Comparison of ENCODE assay signal across 32 cellular contexts in the genomic region with DNA sequence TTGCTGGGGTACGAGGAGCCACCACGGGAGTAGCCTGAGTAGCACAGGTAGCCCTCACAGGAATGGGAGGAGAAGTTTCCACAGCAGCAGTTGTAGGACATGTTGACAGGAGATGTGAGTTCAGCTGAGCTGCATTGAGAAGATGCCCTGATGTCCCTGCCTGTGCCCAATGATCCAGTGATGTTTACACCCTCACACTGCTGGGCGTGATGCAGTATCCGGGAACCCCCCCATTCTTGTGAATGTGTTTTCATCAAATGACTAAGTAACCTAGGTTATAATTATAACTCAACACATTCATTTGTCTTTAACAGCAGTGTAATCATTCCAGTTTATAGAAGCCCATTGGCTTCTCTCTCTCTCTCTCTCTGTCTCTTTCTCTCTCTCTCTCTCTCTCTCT. TPM values are rescaled to one million over a fixed set of nuclear protein-coding genes. Genes with fewer than 3 reads are reported as not detected.
A peak's percentile ranks its signal among the peaks of the same experiment; 100 is the strongest.
DNase-seq lines count a peak whose midpoint lies in the region; ATAC-seq and TF ChIP-seq lines count a peak whose summit lies in the region.
"Had no signal": no experiment of that assay in that cellular context is flagged by ENCODE, and none has a peak within 500 bp of the region (broad histone marks: within the 10 kb centered on the region; RNA-seq: fewer than 3 reads in every experiment).

A gene with protein sequence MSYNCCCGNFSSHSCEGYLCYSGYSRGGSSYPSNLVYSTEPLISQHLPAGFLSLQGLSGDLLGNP (minus strand): TSS at position 101 of the 400 bp plus-strand sequence. CDS start 0 bp downstream, at position 101.

- TF ChIP-seq POLR2A in adrenal gland (IDR thresholded peaks at IDR 0.05): no peak

- intact Hi-C loops in adrenal gland (cut with DNase I): no loop called here

- no peak for TF ChIP-seq CTCF in osteocyte (IDR thresholded peaks at IDR 0.05)
- no peak for TF ChIP-seq CTCF in adrenal gland (IDR thresholded peaks at IDR 0.05)

- no peak within 1 kb of the TSS for H3K27ac ChIP-seq in adrenal gland
- H3K27ac ChIP-seq: GM23248, SJCRH30 had no signal

- H3K4me3 ChIP-seq in adrenal gland: no peak within 1 kb of the TSS
- H3K4me3 ChIP-seq: GM23248, SJCRH30 had no signal

- H3K4me1 ChIP-seq in adrenal gland (replicated peaks in 1 of 2): no peaks in the 10 kb centered on the region
- H3K4me1 ChIP-seq: BE2C, SJCRH30 had no signal

- H3K36me3 Mint-ChIP-seq in activated T-helper 17 cell treated with anti-CD3 and anti-CD28 coated beads, Interleukin-2, amount 50 U/mL, for 72 hours (ENCODE audit: low read depth): no peaks in the 10 kb centered on the region
- H3K36me3 Mint-ChIP-seq in osteocyte (ENCODE audit: unreplicated experiment): no peaks in the 10 kb centered on the region
- H3K36me3 Mint-ChIP-seq: CD14-positive monocyte had no signal

- peaks cover 13% of the 10 kb centered on the region for H3K27me3 Mint-ChIP-seq in stimulated activated naive CD8-positive, alpha-beta T cell treated with anti-CD3 and anti-CD28 coated beads, Interleukin-15, amount 100 ng/mL, for 72 hours
- H3K27me3 Mint-ChIP-seq in activated T-helper 17 cell treated with anti-CD3 and anti-CD28 coated beads, Interleukin-2, amount 50 U/mL, for 72 hours: no peaks in the 10 kb centered on the region
- no peaks in the 10 kb centered on the region for H3K27me3 Mint-ChIP-seq in osteocyte (ENCODE audit: unreplicated experiment)
- H3K27me3 Mint-ChIP-seq: CD8-positive, alpha-beta memory T cell had no signal

- H3K4me3 Mint-ChIP-seq in stimulated activated naive CD8-positive, alpha-beta T cell treated with anti-CD3 and anti-CD28 coated beads, Interleukin-15, amount 100 ng/mL, for 72 hours: no peak within 1 kb of the TSS
- H3K4me3 Mint-ChIP-seq in activated T-helper 17 cell treated with anti-CD3 and anti-CD28 coated beads, Interleukin-2, amount 50 U/mL, for 72 hours: no peak within 1 kb of the TSS
- no peak within 1 kb of the TSS for H3K4me3 Mint-ChIP-seq in osteocyte (ENCODE audit: unreplicated experiment)
- H3K4me3 Mint-ChIP-seq: CD14-positive monocyte; CD8-positive, alpha-beta memory T cell had no signal

- WGBS in adrenal gland, 4 donors: 79 to 96% (median 89%) methylated on average over 4 of the region's 4 CpGs

- H3K9me3 Mint-ChIP-seq in stimulated activated naive CD8-positive, alpha-beta T cell treated with anti-CD3 and anti-CD28 coated beads, Interleukin-15, amount 100 ng/mL, for 72 hours: no peaks in the 10 kb centered on the region
- H3K9me3 Mint-ChIP-seq in activated T-helper 17 cell treated with anti-CD3 and anti-CD28 coated beads, Interleukin-2, amount 50 U/mL, for 72 hours: no peaks in the 10 kb centered on the region
- peaks cover 5% of the 10 kb centered on the region for H3K9me3 Mint-ChIP-seq in osteocyte (ENCODE audit: unreplicated experiment)

- no peak within 1 kb of the TSS for H3K27ac Mint-ChIP-seq in stimulated activated naive CD8-positive, alpha-beta T cell treated with anti-CD3 and anti-CD28 coated beads, Interleukin-15, amount 100 ng/mL, for 72 hours
- H3K27ac Mint-ChIP-seq in activated T-helper 17 cell treated with anti-CD3 and anti-CD28 coated beads, Interleukin-2, amount 50 U/mL, for 72 hours: no peak within 1 kb of the TSS
- peak within 1 kb of the TSS; percentile 1 for H3K27ac Mint-ChIP-seq in osteocyte (ENCODE audit: unreplicated experiment)
- H3K27ac Mint-ChIP-seq: CD14-positive monocyte; CD8-positive, alpha-beta memory T cell had no signal

- no peak for DNase-seq in stimulated activated naive CD8-positive, alpha-beta T cell treated with anti-CD3 and anti-CD28 coated beads, Interleukin-15, amount 100 ng/mL, for 72 hours
- DNase-seq in stimulated activated naive CD8-positive, alpha-beta T cell treated with anti-CD3 and anti-CD28 coated beads, Interleukin-15, Interleukin-2, amounts not matched to agents 100 U/mL and 50 U/mL, for 24 hours: no peak
- DNase-seq in osteocyte (ENCODE audit: extremely low spot score, unreplicated experiment): no peak
- DNase-seq in adrenal gland: no peak
- DNase-seq: 8988T; ACHN; BE2C; CD8-positive, alpha-beta memory T cell; DMS 273 treated with DMSO at 0.1 percent for 48 hours; DMS79 treated with DMSO at 0.1 percent for 48 hours; GF-D8; GM23248; HCEC 1CT; Kasumi-1; NCI-H1092 treated with DMSO at 0.1 percent for 48 hours; NCI-H1436; NCI-H187; NCI-H2081 treated with DMSO at 0.1 percent for 48 hours; NCI-H2171 treated with DMSO at 0.1 percent for 48 hours; NCI-H524; NCI-H82; NK-92 treated with Interleukin-12 subunit alpha and Interleukin-12 subunit beta, amount 100 ng/mL, for 24 hours; PC-3; SJCRH30 had no signal

- ATAC-seq in stimulated activated naive CD8-positive, alpha-beta T cell treated with anti-CD3 and anti-CD28 coated beads, Interleukin-15, amount 100 ng/mL, for 72 hours: peak; percentile 35
- ATAC-seq in stimulated activated naive CD8-positive, alpha-beta T cell treated with anti-CD3 and anti-CD28 coated beads, Interleukin-15, Interleukin-2, amounts not matched to agents 100 U/mL and 50 U/mL, for 24 hours: no peak
- peak; percentile 16 for ATAC-seq in activated T-helper 17 cell treated with anti-CD3 and anti-CD28 coated beads, Interleukin-2, amount 50 U/mL, for 72 hours (replicated peaks)
- ATAC-seq in GM19452 (IDR thresholded peaks at IDR 0.05; ENCODE audit: unreplicated experiment) (no peak), GM19328 (IDR thresholded peaks at IDR 0.05; ENCODE audit: unreplicated experiment) (no peak)
- ATAC-seq: PC-3, Right ventricle myocardium inferior, SK-N-SH treated with all-trans-retinoic acid at 6 μM for 48 hours had no signal

- H3K4me1 Mint-ChIP-seq in stimulated activated naive CD8-positive, alpha-beta T cell treated with anti-CD3 and anti-CD28 coated beads, Interleukin-15, amount 100 ng/mL, for 72 hours: no peaks in the 10 kb centered on the region
- no peaks in the 10 kb centered on the region for H3K4me1 Mint-ChIP-seq in activated T-helper 17 cell treated with anti-CD3 and anti-CD28 coated beads, Interleukin-2, amount 50 U/mL, for 72 hours
- peaks cover 11% of the 10 kb centered on the region for H3K4me1 Mint-ChIP-seq in osteocyte (ENCODE audit: unreplicated experiment)
- H3K4me1 Mint-ChIP-seq: CD14-positive monocyte; CD8-positive, alpha-beta memory T cell had no signal

- H3K9me3 ChIP-seq in adrenal gland (replicated peaks in 1 of 3): no peaks in the 10 kb centered on the region
- H3K9me3 ChIP-seq: BE2C, SJCRH30 had no signal

- H3K27me3 ChIP-seq in adrenal gland: no peaks in the 10 kb centered on the region
- H3K27me3 ChIP-seq: BE2C, SJCRH30 had no signal

- H3K36me3 ChIP-seq in adrenal gland (replicated peaks in 1 of 2): no peaks in the 10 kb centered on the region
- H3K36me3 ChIP-seq: BE2C, SJCRH30 had no signal

RNA-seq across cellular contexts. Expression of the gene that starts here (rescaled TPM):
- total RNA-seq in activated T-helper 17 cell treated with anti-CD3 and anti-CD28 coated beads, Interleukin-2, amount 50 U/mL, for 72 hours: not detected
- total RNA-seq in osteocyte: not detected in 2 replicates
- not detected for total RNA-seq in adrenal gland
- polyA plus RNA-seq in adrenal gland: not detected
- total RNA-seq: CD8-positive, alpha-beta memory T cell; GM23248; M059J; PC-3; Right ventricle myocardium inferior; RPMI7951; SJCRH30 had no signal
- polyA plus RNA-seq: CD14-positive monocyte; CD8-positive, alpha-beta memory T cell; GM23248 had no signal

Comparison
In these comparisons a context has a peak if more than half of its experiments do, and no peak if none do; other contexts are left out.
1. Peak in ATAC-seq in activated T-helper 17 cell treated with anti-CD3 and anti-CD28 coated beads, Interleukin-2, amount 50 U/mL, for 72 hours; RNA of the gene not detected or under 1 TPM.